ENCODE assay signal across 21 cellular contexts in genomic region chr6:44742828-44743372, GRCh38.
"Had no signal": no experiment of that assay in that cellular context is flagged by ENCODE, and none has a peak within 500 bp of the region (broad histone marks: within the 10 kb centered on the region; RNA-seq: fewer than 3 reads in every experiment).

No MANE protein-coding gene starts in this region.

- H3K27ac Mint-ChIP-seq: effector memory CD8-positive, alpha-beta T cell; memory B cell; naive thymus-derived CD4-positive, alpha-beta T cell; progenitor cell of endocrine pancreas; stimulated activated effector memory CD8-positive, alpha-beta T cell treated with anti-CD3 and anti-CD28 coated beads, Interleukin-12 subunit alpha, Interleukin-12 subunit beta, amount 100 ng/mL, for 72 hours had no signal

- H3K4me1 Mint-ChIP-seq: central memory CD8-positive, alpha-beta T cell; memory B cell; naive thymus-derived CD4-positive, alpha-beta T cell had no signal

- H3K4me3 Mint-ChIP-seq: central memory CD8-positive, alpha-beta T cell; effector memory CD8-positive, alpha-beta T cell; memory B cell; naive thymus-derived CD4-positive, alpha-beta T cell; neural crest cell; stimulated activated effector memory CD8-positive, alpha-beta T cell treated with anti-CD3 and anti-CD28 coated beads, Interleukin-12 subunit alpha, Interleukin-12 subunit beta, amount 100 ng/mL, for 72 hours had no signal

- H3K4me3 ChIP-seq: left lung, lower lobe of right lung, pancreas, tibial nerve, upper lobe of right lung, vagina had no signal

- H3K4me1 ChIP-seq: foreskin keratinocyte, left lung, lower lobe of right lung, pancreas, vagina had no signal

- H3K9me3 ChIP-seq: left lung, lower lobe of right lung, pancreas, upper lobe of right lung, vagina had no signal

- H3K36me3 Mint-ChIP-seq: memory B cell; naive thymus-derived CD4-positive, alpha-beta T cell; stimulated activated effector memory CD8-positive, alpha-beta T cell treated with anti-CD3 and anti-CD28 coated beads, Interleukin-12 subunit alpha, Interleukin-12 subunit beta, amount 100 ng/mL, for 72 hours had no signal

- H3K27me3 ChIP-seq: foreskin keratinocyte, left lung, pancreas, tibial nerve, upper lobe of right lung, vagina had no signal

- ATAC-seq: effector memory CD8-positive, alpha-beta T cell; foreskin keratinocyte; left lung; lower lobe of right lung; naive thymus-derived CD4-positive, alpha-beta T cell; pancreas; right cardiac atrium; stimulated activated effector memory CD8-positive, alpha-beta T cell treated with anti-CD3 and anti-CD28 coated beads, Interleukin-12 subunit alpha, Interleukin-12 subunit beta, amount 100 ng/mL, for 72 hours; stimulated activated naive CD8-positive, alpha-beta T cell treated with anti-CD3 and anti-CD28 coated beads, Interleukin-15, Interleukin-2, amounts not matched to agents 100 U/mL and 50 U/mL, for 24 hours; upper lobe of right lung had no signal

- H3K27ac ChIP-seq: epithelial cell of prostate, foreskin keratinocyte, left lung, lower lobe of right lung, pancreas, tibial nerve, upper lobe of right lung, vagina had no signal

- H3K27me3 Mint-ChIP-seq: progenitor cell of endocrine pancreas had no signal

- H3K36me3 ChIP-seq: left lung, lower lobe of right lung, pancreas, tibial nerve, upper lobe of right lung, vagina had no signal

- DNase-seq: effector memory CD8-positive, alpha-beta T cell; foreskin keratinocyte; kidney glomerular epithelial cell; left lung; lower lobe of right lung; midbrain; naive thymus-derived CD4-positive, alpha-beta T cell; pancreas; right cardiac atrium; stimulated activated CD4-positive, alpha-beta T cell treated with anti-CD3 and anti-CD28 coated beads, Interleukin-4, amount 100 ng/mL, for 1 hour; stimulated activated CD8-positive, alpha-beta memory T cell treated with anti-CD3 and anti-CD28 coated beads, Interleukin-4, amount 100 ng/mL, for 48 hours; stimulated activated naive CD8-positive, alpha-beta T cell treated with anti-CD3 and anti-CD28 coated beads, Interleukin-15, Interleukin-2, amounts not matched to agents 100 U/mL and 50 U/mL, for 24 hours; upper lobe of right lung had no signal

- H3K9me3 Mint-ChIP-seq: central memory CD8-positive, alpha-beta T cell; effector memory CD8-positive, alpha-beta T cell; stimulated activated effector memory CD8-positive, alpha-beta T cell treated with anti-CD3 and anti-CD28 coated beads, Interleukin-12 subunit alpha, Interleukin-12 subunit beta, amount 100 ng/mL, for 72 hours had no signal
